In the genomic region with DNA sequence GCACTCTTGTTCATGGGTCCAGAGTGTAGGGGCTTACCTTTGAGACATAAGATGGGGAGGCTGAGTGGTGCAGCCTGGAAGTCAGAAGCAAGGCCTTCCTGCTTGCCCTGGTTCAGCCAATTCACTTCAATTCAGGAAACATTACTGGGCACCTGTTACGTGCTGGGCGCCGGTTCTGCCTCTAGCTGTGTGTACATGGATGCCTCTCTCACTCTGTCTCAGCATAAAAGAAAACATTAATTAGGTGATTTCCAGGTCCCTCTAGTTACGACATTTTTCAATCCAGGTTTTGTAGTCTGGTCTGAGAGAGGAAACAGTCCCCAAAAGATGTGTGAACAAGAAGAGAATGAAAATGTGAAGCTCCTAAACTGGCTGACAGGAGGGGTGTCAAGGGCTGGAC, we compare ENCODE assay signal across 14 cellular contexts. TPM values are rescaled to one million over a fixed set of nuclear protein-coding genes. Genes with fewer than 3 reads are reported as not detected.
DNase-seq lines count a peak whose midpoint lies in the region; ATAC-seq lines count a peak whose summit lies in the region.
"Had no signal": no experiment of that assay in that cellular context is flagged by ENCODE, and none has a peak within 500 bp of the region (broad histone marks: within the 10 kb centered on the region; RNA-seq: fewer than 3 reads in every experiment).

No MANE protein-coding gene starts in this region.

- no peak overlapping the region for H2BK15ac ChIP-seq in neuronal stem cell (ENCODE audit: low read length)

- no peaks in the 10 kb centered on the region for H3K79me1 ChIP-seq in neuronal stem cell (ENCODE audit: low read depth, low read length)

- H2AK5ac ChIP-seq in neuronal stem cell (ENCODE audit: low read depth, low read length): no peak overlapping the region

- no peak overlapping the region for H3K27ac ChIP-seq in neuronal stem cell (replicated peaks; ENCODE audit: low read length)
- H3K27ac ChIP-seq: BLaER1 treated with 17β-estradiol and CSF1 and Interleukin-3, amounts not matched to agents 10 nM and 100 nM; HL-60 had no signal

- H3K18ac ChIP-seq in neuronal stem cell (ENCODE audit: low read length): peak overlapping the region; percentile 40

- H3K9ac ChIP-seq in neuronal stem cell (ENCODE audit: low read depth, low read length, poor library complexity): no peak overlapping the region
- H3K9ac ChIP-seq: BLaER1 treated with 17β-estradiol and CSF1 and Interleukin-3, amounts not matched to agents 10 nM and 100 nM had no signal

- H2BK120ac ChIP-seq in neuronal stem cell (ENCODE audit: low read depth, low read length): no peak overlapping the region

- no peak overlapping the region for H2AFZ ChIP-seq in neuronal stem cell (ENCODE audit: low read length)

- H3K9me3 Mint-ChIP-seq in activated T-helper 17 cell treated with anti-CD3 and anti-CD28 coated beads, Interleukin-2, amount 50 U/mL, for 72 hours: no peaks in the 10 kb centered on the region
- H3K9me3 Mint-ChIP-seq: CD4-positive, CD25-positive, alpha-beta regulatory T cell had no signal

- no peak overlapping the region for H2BK12ac ChIP-seq in neuronal stem cell (ENCODE audit: low read length)

- H3K4me3 ChIP-seq in neuronal stem cell (ENCODE audit: low read length in 2 of 2): no peak overlapping the region
- H3K4me3 ChIP-seq: BLaER1 treated with 17β-estradiol and CSF1 and Interleukin-3, amounts not matched to agents 10 nM and 100 nM had no signal

- ATAC-seq in GM18517 (IDR thresholded peaks at IDR 0.05; ENCODE audit: unreplicated experiment) (peak; percentile 64), HG02588 (IDR thresholded peaks at IDR 0.05; ENCODE audit: unreplicated experiment) (peak; percentile 69), HG03469 (IDR thresholded peaks at IDR 0.05; ENCODE audit: unreplicated experiment) (no peak)
- peak; percentile 44 for ATAC-seq in activated T-helper 17 cell treated with anti-CD3 and anti-CD28 coated beads, Interleukin-2, amount 50 U/mL, for 72 hours (replicated peaks)

- H3K4ac ChIP-seq in neuronal stem cell (ENCODE audit: low read length): no peak overlapping the region

- H3K27ac Mint-ChIP-seq in activated T-helper 17 cell treated with anti-CD3 and anti-CD28 coated beads, Interleukin-2, amount 50 U/mL, for 72 hours: peak overlapping the region; percentile 46
- H3K27ac Mint-ChIP-seq: CD4-positive, CD25-positive, alpha-beta regulatory T cell had no signal

- no peaks in the 10 kb centered on the region for H3K36me3 ChIP-seq in neuronal stem cell (replicated peaks in 1 of 2; ENCODE audit: control insufficient read depth in 2 of 2, insufficient read depth in 2 of 2, low read length in 2 of 2)
- H3K36me3 ChIP-seq: BLaER1 treated with 17β-estradiol and CSF1 and Interleukin-3, amounts not matched to agents 10 nM and 100 nM had no signal

- no peak overlapping the region for H3K4me2 ChIP-seq in neuronal stem cell (ENCODE audit: insufficient read depth, low read length, poor library complexity, severe bottlenecking)
- H3K4me2 ChIP-seq: BLaER1 treated with 17β-estradiol and CSF1 and Interleukin-3, amounts not matched to agents 10 nM and 100 nM had no signal

- peaks cover 25% of the 10 kb centered on the region for H3K27me3 Mint-ChIP-seq in activated T-helper 17 cell treated with anti-CD3 and anti-CD28 coated beads, Interleukin-2, amount 50 U/mL, for 72 hours

- H3K27me3 ChIP-seq in neuronal stem cell (ENCODE audit: control insufficient read depth in 3 of 3, insufficient read depth in 3 of 3, low read depth in 1 of 3, low read length in 3 of 3): no peaks in the 10 kb centered on the region

- DNase-seq in neuronal stem cell (ENCODE audit: low spot score) (no peak), superior temporal gyrus (ENCODE audit: extremely low spot score) (no peak), DMS114 treated with DMSO at 0.1 percent for 48 hours (lab: John Stamatoyannopoulos, UW; ENCODE audit: unreplicated experiment) (no peak)
- DNase-seq in central memory CD4-positive, alpha-beta T cell: no peak
- DNase-seq: ACHN; CD4-positive, CD25-positive, alpha-beta regulatory T cell had no signal

- no peak overlapping the region for H4K91ac ChIP-seq in neuronal stem cell (ENCODE audit: low read depth, low read length, poor library complexity)

- H3K23ac ChIP-seq in neuronal stem cell (ENCODE audit: low read depth, low read length, poor library complexity): no peak overlapping the region

- H3K9me3 ChIP-seq in neuronal stem cell (replicated peaks in 1 of 2; ENCODE audit: control insufficient read depth in 2 of 2, insufficient read depth in 1 of 2, low read depth in 1 of 2, low read length in 2 of 2): no peaks in the 10 kb centered on the region
- H3K9me3 ChIP-seq: BLaER1 treated with 17β-estradiol and CSF1 and Interleukin-3, amounts not matched to agents 10 nM and 100 nM had no signal

- H3K4me1 Mint-ChIP-seq in activated T-helper 17 cell treated with anti-CD3 and anti-CD28 coated beads, Interleukin-2, amount 50 U/mL, for 72 hours: no peaks in the 10 kb centered on the region
- H3K4me1 Mint-ChIP-seq: CD4-positive, CD25-positive, alpha-beta regulatory T cell had no signal

- H3K36me3 Mint-ChIP-seq in activated T-helper 17 cell treated with anti-CD3 and anti-CD28 coated beads, Interleukin-2, amount 50 U/mL, for 72 hours (ENCODE audit: low read depth): no peaks in the 10 kb centered on the region
- H3K36me3 Mint-ChIP-seq: CD4-positive, CD25-positive, alpha-beta regulatory T cell had no signal

- no peak overlapping the region for H4K8ac ChIP-seq in neuronal stem cell (ENCODE audit: low read depth, low read length)

- H3K4me1 ChIP-seq in neuronal stem cell (ENCODE audit: control insufficient read depth in 2 of 2, insufficient read depth in 1 of 2, low read depth in 1 of 2, low read length in 2 of 2): peaks cover 0 to 11% of the 10 kb centered on the region in 2 donors
- H3K4me1 ChIP-seq: BLaER1 treated with 17β-estradiol and CSF1 and Interleukin-3, amounts not matched to agents 10 nM and 100 nM had no signal

- WGBS in neuronal stem cell (ENCODE audit: extremely low coverage in 2 of 2, insufficient read length in 2 of 2, insufficient replicate concordance in 1 of 2), 2 donors: no CpG with 5 or more reads among the region's 4 CpGs

- H3K4me3 Mint-ChIP-seq in activated T-helper 17 cell treated with anti-CD3 and anti-CD28 coated beads, Interleukin-2, amount 50 U/mL, for 72 hours: no peak overlapping the region
- H3K4me3 Mint-ChIP-seq: CD4-positive, CD25-positive, alpha-beta regulatory T cell had no signal

- H2BK5ac ChIP-seq in neuronal stem cell (ENCODE audit: low read length): no peak overlapping the region

- H3K14ac ChIP-seq in neuronal stem cell (ENCODE audit: low read length): no peak overlapping the region

RNA-seq across cellular contexts. Expression of a gene that starts 1.2 kb away (rescaled TPM):
- not detected for total RNA-seq in activated T-helper 17 cell treated with anti-CD3 and anti-CD28 coated beads, Interleukin-2, amount 50 U/mL, for 72 hours
- 0.26 TPM for polyA plus RNA-seq in neuronal stem cell (2013, experiment 1 of 2)
- 0.25 TPM for polyA plus RNA-seq in neuronal stem cell (2013, experiment 2 of 2)
- total RNA-seq: A172; CD4-positive, CD25-positive, alpha-beta regulatory T cell; Daoy had no signal
- polyA plus RNA-seq: CD4-positive, CD25-positive, alpha-beta regulatory T cell had no signal

RNA-seq across cellular contexts. Expression of a gene that starts 59.2 kb away (rescaled TPM):
- 10 to 100 TPM; 18.1 to 26.8 TPM for total RNA-seq in activated T-helper 17 cell treated with anti-CD3 and anti-CD28 coated beads, Interleukin-2, amount 50 U/mL, for 72 hours
- polyA plus RNA-seq in neuronal stem cell (2013, experiment 1 of 2): 100 TPM
- 95.4 TPM for polyA plus RNA-seq in neuronal stem cell (2013, experiment 2 of 2)
